ENCODE assay signal across 12 cellular contexts in the genomic region with DNA sequence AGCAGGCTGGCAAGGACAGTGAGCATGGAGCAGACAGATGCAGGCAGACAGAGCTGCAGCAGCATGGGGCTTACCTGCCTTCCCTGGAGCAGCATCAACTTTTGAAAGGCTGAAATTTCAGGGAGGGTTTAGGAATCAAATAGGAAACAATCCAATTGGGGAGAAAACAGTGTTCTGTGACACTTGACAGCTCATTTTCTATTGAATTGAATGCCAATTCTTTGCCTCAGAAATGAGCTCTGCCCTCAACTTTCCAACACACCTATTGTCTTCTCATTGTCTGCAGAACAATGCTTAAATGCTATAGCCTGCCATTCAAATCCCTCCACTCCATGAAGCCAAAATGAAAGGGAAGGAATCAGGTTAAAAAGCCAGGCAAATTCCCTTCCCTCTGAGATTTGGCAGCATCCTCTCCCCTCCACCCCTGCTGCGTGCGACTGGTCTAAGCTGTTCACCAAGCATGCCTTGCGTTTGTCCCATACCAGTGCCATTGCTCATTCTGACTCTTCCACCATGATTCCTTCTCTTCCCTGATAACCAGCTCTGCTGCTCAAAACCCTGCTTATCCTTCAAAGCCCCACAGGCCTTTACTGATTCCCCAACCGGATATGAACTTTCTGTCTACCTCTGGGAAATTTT. TPM values are rescaled to one million over a fixed set of nuclear protein-coding genes. Genes with fewer than 3 reads are reported as not detected.
DNase-seq lines count a peak whose midpoint lies in the region; ATAC-seq, FAIRE-seq and TF ChIP-seq lines count a peak whose summit lies in the region.
"Had no signal": no experiment of that assay in that cellular context is flagged by ENCODE, and none has a peak within 500 bp of the region (broad histone marks: within the 10 kb centered on the region; RNA-seq: fewer than 3 reads in every experiment).

No MANE protein-coding gene starts in this region.

- no peaks in the 10 kb centered on the region for H3K79me1 ChIP-seq in mesendoderm (ENCODE audit: low read length)

- peak; percentile 25 for DNase-seq in H54 (ENCODE audit: insufficient read length, low spot score)
- peak; percentile 83 for DNase-seq in astrocyte of the hippocampus (ENCODE audit: low read depth, low spot score)
- peak; percentile 66 for DNase-seq in mesendoderm
- DNase-seq in OCI-M1 (lab: John Stamatoyannopoulos, UW): no peak
- DNase-seq in HK-2 (ENCODE audit: unreplicated experiment): no peak
- DNase-seq: amniotic stem cell, NCI-H1417 treated with DMSO at 0.1 percent for 48 hours had no signal

- peak overlapping the region in 6 of 11 experiments; percentile 41 to 80 (median 71); a peak in 10 of 22 replicates for H3K27ac ChIP-seq in BLaER1 treated with 17β-estradiol and CSF1 and Interleukin-3, amounts not matched to agents 10 nM and 100 nM
- no peak overlapping the region for H3K27ac ChIP-seq in mesendoderm (ENCODE audit: low read depth, low read length)
- H3K27ac ChIP-seq: skin epidermis, vagina had no signal

- H4K5ac ChIP-seq in mesendoderm (ENCODE audit: low read length): no peak overlapping the region

- peak overlapping the region; percentile 67 for H2BK5ac ChIP-seq in mesendoderm (ENCODE audit: low read length)

- no peak overlapping the region for H3K4ac ChIP-seq in mesendoderm (ENCODE audit: low read depth, low read length)

- no peak overlapping the region for H2BK120ac ChIP-seq in mesendoderm (ENCODE audit: low read depth, low read length)

- 0 out of 20 replicates have a peak overlapping the region, but pooled peaks of 1 of the 10 experiments have one; percentile 1 for H3K4me3 ChIP-seq in BLaER1 treated with 17β-estradiol and CSF1 and Interleukin-3, amounts not matched to agents 10 nM and 100 nM
- H3K4me3 ChIP-seq in mesendoderm (ENCODE audit: low read length): no peak overlapping the region
- H3K4me3 ChIP-seq: skin epidermis, vagina had no signal

- H2AK5ac ChIP-seq in mesendoderm (ENCODE audit: low read length): peak overlapping the region; percentile 55

- H3K9ac ChIP-seq in BLaER1 treated with 17β-estradiol and CSF1 and Interleukin-3, amounts not matched to agents 10 nM and 100 nM: peak overlapping the region in 5 of 11 experiments; percentile 3 to 57 (median 36); a peak in 4 of 22 replicates
- H3K9ac ChIP-seq in mesendoderm (ENCODE audit: low read length): peak overlapping the region; percentile 22

- no peak for FAIRE-seq in H54 (lab: Jason Lieb, UNC)

- no peaks in the 10 kb centered on the region for H3K79me2 ChIP-seq in mesendoderm (ENCODE audit: control insufficient read depth, insufficient read depth, low read length)

- H3K18ac ChIP-seq in mesendoderm (ENCODE audit: low read length): peak overlapping the region; percentile 15

- peaks cover 0 to 86% (median 0%) of the 10 kb centered on the region in 11 experiments; a peak in 7 of 22 replicates for H3K27me3 ChIP-seq in BLaER1 treated with 17β-estradiol and CSF1 and Interleukin-3, amounts not matched to agents 10 nM and 100 nM
- H3K27me3 ChIP-seq in mesendoderm (ENCODE audit: insufficient read depth, low read length, poor library complexity): no peaks in the 10 kb centered on the region
- H3K27me3 ChIP-seq: vagina had no signal

- peaks cover 0 to 4% (median 0%) of the 10 kb centered on the region in 11 experiments; a peak in 3 of 22 replicates for H3K9me3 ChIP-seq in BLaER1 treated with 17β-estradiol and CSF1 and Interleukin-3, amounts not matched to agents 10 nM and 100 nM (replicated peaks in 1 of 11)
- H3K9me3 ChIP-seq: vagina had no signal

- no peak for ATAC-seq in HG02642 (IDR thresholded peaks at IDR 0.05; ENCODE audit: poor library complexity, unreplicated experiment)
- ATAC-seq in HG02973 (IDR thresholded peaks at IDR 0.05; ENCODE audit: unreplicated experiment): no peak

- peak overlapping the region; percentile 72 to 90 (median 84) for H3K4me2 ChIP-seq in BLaER1 treated with 17β-estradiol and CSF1 and Interleukin-3, amounts not matched to agents 10 nM and 100 nM
- H3K4me2 ChIP-seq in mesendoderm (ENCODE audit: low read length): no peak overlapping the region

- H3K4me1 ChIP-seq in BLaER1 treated with 17β-estradiol and CSF1 and Interleukin-3, amounts not matched to agents 10 nM and 100 nM: peaks cover 29 to 38% (median 33%) of the 10 kb centered on the region in 10 experiments
- peaks cover 32% of the 10 kb centered on the region for H3K4me1 ChIP-seq in mesendoderm (ENCODE audit: control insufficient read depth, low read depth, low read length)
- H3K4me1 ChIP-seq: vagina had no signal

- H2BK15ac ChIP-seq in mesendoderm (replicated peaks; ENCODE audit: low read depth): no peak overlapping the region

- no peak overlapping the region for H3K23ac ChIP-seq in mesendoderm (ENCODE audit: low read length)

- peaks cover 0 to 38% (median 0%) of the 10 kb centered on the region in 11 experiments; a peak in 7 of 22 replicates for H4K20me1 ChIP-seq in BLaER1 treated with 17β-estradiol and CSF1 and Interleukin-3, amounts not matched to agents 10 nM and 100 nM

- H3K56ac ChIP-seq in mesendoderm (ENCODE audit: low read length): peak overlapping the region; percentile 9

- H3K36me3 ChIP-seq in BLaER1 treated with 17β-estradiol and CSF1 and Interleukin-3, amounts not matched to agents 10 nM and 100 nM: no peaks in the 10 kb centered on the region
- H3K36me3 ChIP-seq in mesendoderm (ENCODE audit: control insufficient read depth, insufficient read depth, low read length): no peaks in the 10 kb centered on the region
- H3K36me3 ChIP-seq: vagina had no signal

- no peak for TF ChIP-seq POLR2A in H54 (IDR thresholded peaks at IDR 0.05; ENCODE audit: low read depth, low read length)

- WGBS in mesendoderm (ENCODE audit: extremely low coverage, insufficient coverage, low lambda C conversion rate): no CpG with 5 or more reads among the region's 4 CpGs

- no peak overlapping the region for H4K8ac ChIP-seq in mesendoderm (ENCODE audit: low read depth, low read length)

RNA-seq across cellular contexts. Expression of a gene that starts 32.3 kb away (rescaled TPM):
- polyA plus RNA-seq in mesendoderm (2013, experiment 1 of 2): 24.4 TPM
- polyA plus RNA-seq in mesendoderm (2013, experiment 2 of 2): 22.9 TPM

RNA-seq across cellular contexts. Expression of a gene that starts 58.9 kb away (rescaled TPM):
- polyA plus RNA-seq in mesendoderm (2013, experiment 1 of 2): 0.67 TPM
- 0.56 TPM for polyA plus RNA-seq in mesendoderm (2013, experiment 2 of 2)

Comparison
In these comparisons a context has a peak if more than half of its experiments do, and no peak if none do; other contexts are left out.
1. DNase-seq: peak in H54 (single experiment), astrocyte of the hippocampus (single experiment) and mesendoderm (single experiment); none in OCI-M1 (single experiment) and HK-2 (single experiment).